ENCODE assay signal across 11 cellular contexts in the genomic region with DNA sequence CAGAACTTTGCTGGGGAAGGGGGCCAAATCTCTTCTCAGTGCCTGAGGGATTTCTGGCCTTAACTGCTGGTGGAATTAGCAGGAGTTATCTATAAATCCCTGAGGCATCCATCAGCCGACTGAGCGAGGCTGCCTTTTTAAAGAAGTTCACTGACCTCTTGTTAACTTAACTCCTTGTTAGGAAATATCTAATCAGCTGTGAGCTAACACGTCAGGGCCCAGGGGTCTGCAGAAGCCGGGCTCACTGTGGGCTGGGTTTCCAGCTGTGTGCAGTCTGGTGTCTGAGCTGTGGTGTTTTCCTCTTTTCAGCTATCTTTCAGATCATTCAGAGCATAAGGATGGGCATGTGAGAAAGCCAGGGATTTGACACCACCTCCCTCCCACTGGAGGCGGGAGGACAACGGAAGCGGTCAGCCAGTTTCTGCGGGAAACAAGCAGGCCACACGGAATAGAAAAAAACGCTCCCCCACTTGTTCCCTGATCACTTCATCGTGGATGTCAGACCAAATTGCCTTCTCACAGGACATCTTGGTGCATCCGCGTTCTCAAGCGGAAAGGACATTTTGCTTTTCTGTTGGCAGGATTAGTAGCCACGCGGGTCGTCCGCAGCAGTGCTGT. TPM values are rescaled to one million over a fixed set of nuclear protein-coding genes. Genes with fewer than 3 reads are reported as not detected.
A peak's percentile ranks its signal among the peaks of the same experiment; 100 is the strongest.
DNase-seq lines count a peak whose midpoint lies in the region; ATAC-seq, FAIRE-seq and TF ChIP-seq lines count a peak whose summit lies in the region.
"Had no signal": no experiment of that assay in that cellular context is flagged by ENCODE, and none has a peak within 500 bp of the region (broad histone marks: within the 10 kb centered on the region; RNA-seq: fewer than 3 reads in every experiment).

No MANE protein-coding gene starts in this region.

- H3K4me1 ChIP-seq in right atrium auricular region: peaks cover 0 to 18% of the 10 kb centered on the region in 2 donors
- H3K4me1 ChIP-seq in pancreas: no peaks in the 10 kb centered on the region

- CTCF ChIA-PET in activated CD4-positive, alpha-beta memory T cell treated with anti-CD3 and anti-CD28 coated beads, Interleukin-2, amount 10 ng/mL, durations not matched to agents 7 days and 5 days (lab: Charles Lee): no interaction called here

- H3K9me3 Mint-ChIP-seq in brain: no peaks in the 10 kb centered on the region
- no peaks in the 10 kb centered on the region for H3K9me3 Mint-ChIP-seq in activated CD4-positive, alpha-beta memory T cell treated with anti-CD3 and anti-CD28 coated beads, Interleukin-2, amount 10 ng/mL, durations not matched to agents 7 days and 5 days

- POLR2A ChIA-PET in activated CD4-positive, alpha-beta memory T cell treated with anti-CD3 and anti-CD28 coated beads, Interleukin-2, amount 10 ng/mL, durations not matched to agents 7 days and 5 days (lab: Charles Lee): no interaction called here

- H3K27ac Mint-ChIP-seq in brain: peak overlapping the region in 3 of 5 experiments; percentile 61 to 91 (median 71)
- no peak overlapping the region for H3K27ac Mint-ChIP-seq in activated CD4-positive, alpha-beta memory T cell treated with anti-CD3 and anti-CD28 coated beads, Interleukin-2, amount 10 ng/mL, durations not matched to agents 7 days and 5 days

- TF ChIP-seq CTCF in brain (conservative IDR thresholded peaks at IDR 0.05): no peak
- no peak for TF ChIP-seq CTCF in right atrium auricular region (IDR thresholded peaks at IDR 0.05)
- no peak for TF ChIP-seq CTCF in pancreas (IDR thresholded peaks at IDR 0.05)

- no peaks in the 10 kb centered on the region for H3K36me3 Mint-ChIP-seq in brain
- no peaks in the 10 kb centered on the region for H3K36me3 Mint-ChIP-seq in activated CD4-positive, alpha-beta memory T cell treated with anti-CD3 and anti-CD28 coated beads, Interleukin-2, amount 10 ng/mL, durations not matched to agents 7 days and 5 days (ENCODE audit: low read depth)

- no peaks in the 10 kb centered on the region for H3K36me3 ChIP-seq in right atrium auricular region
- no peaks in the 10 kb centered on the region for H3K36me3 ChIP-seq in pancreas

- 79 to 82% methylated on average over 18 of the region's 18 CpGs for WGBS in pancreas, 2 donors

- intact Hi-C loops in pancreas (cut with DNase I): no loop called here

- ATAC-seq in pancreas: peak in 3 of 4 donors; percentile 11 to 29 (median 14)
- ATAC-seq in GM19328 (IDR thresholded peaks at IDR 0.05; ENCODE audit: unreplicated experiment): no peak
- ATAC-seq: GM12878 had no signal

- no peak for FAIRE-seq in pancreas (lab: Jason Lieb, UNC)
- FAIRE-seq: GM12878 had no signal

- peaks cover 63% of the 10 kb centered on the region for H3K4me1 Mint-ChIP-seq in brain
- no peaks in the 10 kb centered on the region for H3K4me1 Mint-ChIP-seq in activated CD4-positive, alpha-beta memory T cell treated with anti-CD3 and anti-CD28 coated beads, Interleukin-2, amount 10 ng/mL, durations not matched to agents 7 days and 5 days

- no peaks in the 10 kb centered on the region for H3K27me3 ChIP-seq in right atrium auricular region
- no peaks in the 10 kb centered on the region for H3K27me3 ChIP-seq in pancreas

- peak; percentile 55 for DNase-seq in CMK (ENCODE audit: low read depth)
- DNase-seq in right atrium auricular region (ENCODE audit: low spot score): no peak
- no peak for DNase-seq in pancreas
- DNase-seq in activated CD4-positive, alpha-beta memory T cell treated with anti-CD3 and anti-CD28 coated beads, Interleukin-2, amount 10 ng/mL, durations not matched to agents 7 days and 5 days: no peak
- no peak for DNase-seq in GM19238 (ENCODE audit: insufficient read length, low spot score)
- DNase-seq in SKM-1 treated with dmso at 0.1 percent for 144 hours (lab: John Stamatoyannopoulos, UW; ENCODE audit: unreplicated experiment): no peak
- DNase-seq: amniotic stem cell, NCI-H774 had no signal

- H3K27ac ChIP-seq in right atrium auricular region (peak overlapping the region; percentile 62 to 72), pancreas (no peak overlapping the region)

- peak overlapping the region in 3 of 5 experiments; percentile 6 to 66 (median 25) for H3K4me3 Mint-ChIP-seq in brain
- H3K4me3 Mint-ChIP-seq in activated CD4-positive, alpha-beta memory T cell treated with anti-CD3 and anti-CD28 coated beads, Interleukin-2, amount 10 ng/mL, durations not matched to agents 7 days and 5 days: no peak overlapping the region

- peaks cover 2% of the 10 kb centered on the region for H3K27me3 Mint-ChIP-seq in brain
- peaks cover 18% of the 10 kb centered on the region for H3K27me3 Mint-ChIP-seq in activated CD4-positive, alpha-beta memory T cell treated with anti-CD3 and anti-CD28 coated beads, Interleukin-2, amount 10 ng/mL, durations not matched to agents 7 days and 5 days

- H3K4me3 ChIP-seq in right atrium auricular region (peak overlapping the region in 1 of 2 donors; percentile 34), pancreas (no peak overlapping the region)
- H3K4me3 ChIP-seq: GM12878 had no signal

- no peaks in the 10 kb centered on the region for H3K9me3 ChIP-seq in right atrium auricular region
- H3K9me3 ChIP-seq in pancreas: no peaks in the 10 kb centered on the region

RNA-seq across cellular contexts. Expression of a gene that starts 23.4 kb away (rescaled TPM):
- polyA plus RNA-seq in brain (ENCODE audit: insufficient read depth, low read depth, low replicate concordance) (33.1 TPM), pancreas (10 to 100 TPM in 1 of 2 donors, 1 to 10 TPM in 1; 3.3 to 13.8 TPM)
- total RNA-seq in right atrium auricular region (10 to 100 TPM; 15.4 to 17.7 TPM), pancreas (1 to 10 TPM; 1.2 to 2.7 (median 1.6) TPM)
- total RNA-seq in activated CD4-positive, alpha-beta memory T cell treated with anti-CD3 and anti-CD28 coated beads, Interleukin-2, amount 10 ng/mL, durations not matched to agents 7 days and 5 days: not detected
- total RNA-seq: GM12878 had no signal
- polyA plus RNA-seq: GM12878 had no signal

Comparison
In these comparisons a context has a peak if more than half of its experiments do, and no peak if none do; other contexts are left out.
1. H3K27ac ChIP-seq: peak in right atrium auricular region (2 of 2); none in pancreas (0 of 4).
2. RNA of a gene that starts 23.4 kb away (total RNA-seq): 15.4 to 17.7 TPM in right atrium auricular region; 1.2 to 2.7 TPM in pancreas and not detected in activated CD4-positive, alpha-beta memory T cell treated with anti-CD3 and anti-CD28 coated beads, Interleukin-2, amount 10 ng/mL, durations not matched to agents 7 days and 5 days; every median in the first group is over 4 times any median in the second.